9 cellular contexts compared by ENCODE assay signal in the genomic region with DNA sequence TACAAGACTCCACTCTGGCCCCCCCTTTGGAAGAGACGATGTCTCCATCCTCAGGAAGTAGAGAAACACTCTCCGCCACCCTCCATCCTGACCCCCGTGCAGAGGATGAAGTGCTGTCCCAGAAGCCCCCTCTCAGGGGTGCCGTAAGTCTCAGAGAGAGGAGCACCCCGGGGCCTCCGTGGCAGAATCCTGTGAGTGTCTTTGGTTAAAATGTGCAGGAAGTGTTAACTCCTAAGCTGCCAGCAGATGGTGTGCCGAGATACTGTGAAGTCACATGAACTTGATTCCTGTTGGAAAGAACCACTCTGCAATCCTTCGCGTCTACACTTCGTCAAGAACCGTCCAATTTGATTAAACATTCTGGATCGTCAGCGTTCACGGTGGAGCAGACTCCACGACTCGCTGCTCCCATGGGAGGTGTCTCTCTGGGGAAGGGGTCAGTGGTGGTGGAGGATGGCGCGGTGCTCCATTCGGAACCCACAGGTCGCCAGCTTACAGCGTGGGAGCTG. TPM values are rescaled to one million over a fixed set of nuclear protein-coding genes. Genes with fewer than 3 reads are reported as not detected.
A peak's percentile ranks its signal among the peaks of the same experiment; 100 is the strongest.
DNase-seq lines count a peak whose midpoint lies in the region; ATAC-seq and TF ChIP-seq lines count a peak whose summit lies in the region.
"Had no signal": no experiment of that assay in that cellular context is flagged by ENCODE, and none has a peak within 500 bp of the region (broad histone marks: within the 10 kb centered on the region; RNA-seq: fewer than 3 reads in every experiment).

No MANE protein-coding gene starts in this region.

- TF ChIP-seq EP300 in gastroesophageal sphincter (IDR thresholded peaks at IDR 0.05), result no peak

- TF ChIP-seq POLR2A in gastroesophageal sphincter (IDR thresholded peaks at IDR 0.05), result no peak

- ATAC-seq in HG03139 (IDR thresholded peaks at IDR 0.05; ENCODE audit: unreplicated experiment) (peak; percentile 13), gastroesophageal sphincter (no peak), GM19397 (IDR thresholded peaks at IDR 0.05; ENCODE audit: unreplicated experiment) (no peak)

- DNase-seq in GM10248 (ENCODE audit: extremely low spot score) (peak; percentile 60), NCI-H526 treated with DMSO at 0.1 percent for 48 hours (lab: John Stamatoyannopoulos, UW) (no peak), NCI-H2081 treated with DMSO at 0.1 percent for 48 hours (lab: John Stamatoyannopoulos, UW) (no peak)
- DNase-seq in activated CD4-positive, alpha-beta T cell treated with anti-CD3 and anti-CD28 coated beads, Interleukin-2, amount 50 U/mL, for 48 hours, result peak; percentile 61 to 67
- DNase-seq in stimulated activated CD4-positive, alpha-beta T cell treated with anti-CD3 and anti-CD28 coated beads, Interleukin-4, amount 100 ng/mL, for 1 hour, result peak; percentile 24

- POLR2A ChIA-PET in GM10248 (lab: Yijun Ruan, JAX), result no interaction called here

- TF ChIP-seq CTCF in GM10248 (IDR thresholded peaks at IDR 0.05; ENCODE audit: control extremely low read depth, extremely low read depth, low read depth, missing control alignments), result peak; percentile 59
- no peak for TF ChIP-seq CTCF in gastroesophageal sphincter (IDR thresholded peaks at IDR 0.05)

- no peaks in the 10 kb centered on the region for H3K27me3 ChIP-seq in gastroesophageal sphincter

- WGBS in gastroesophageal sphincter (ENCODE audit: low coverage in 1 of 2), 2 donors, result 50 to 60% methylated on average over 2 to 8 of the region's 21 CpGs

- H3K4me1 ChIP-seq in gastroesophageal sphincter, result peaks cover 0 to 71% (median 14%) of the 10 kb centered on the region in 3 donors

- H3K36me3 ChIP-seq in gastroesophageal sphincter, result peaks cover 0 to 32% of the 10 kb centered on the region in 2 donors

- CTCF ChIA-PET in GM10248 (lab: Yijun Ruan, JAX), result interaction anchor here (0.9 to 2.3 kb wide), 12 partner anchors 9 to 481 kb away, joined by 3 to 13 read pairs (median 4); no protein-coding TSS in a partner anchor

- H3K4me3 ChIP-seq in gastroesophageal sphincter, result peak overlapping the region in 1 of 2 donors; percentile 28

- peak overlapping the region in 3 of 4 donors; percentile 22 to 54 (median 38) for H3K27ac ChIP-seq in gastroesophageal sphincter

- H3K9me3 ChIP-seq in gastroesophageal sphincter, result no peaks in the 10 kb centered on the region

RNA-seq across cellular contexts. Expression of gene BANP, which starts 5.6 kb away (rescaled TPM):
- 10 to 100 TPM; 17.1 to 33.1 (median 24.2) TPM for total RNA-seq in gastroesophageal sphincter

RNA-seq across cellular contexts. Expression of gene CA5A, which starts 20.5 kb away (rescaled TPM):
- total RNA-seq in gastroesophageal sphincter, result not detected
- total RNA-seq: T-helper 2 cell treated with Interferon-gamma antibody and Interleukin-4, amounts not matched to agents 100 ng/mL and 5 ng/mL, for 36 hours had no signal

Comparison
In these comparisons a context has a peak if more than half of its experiments do, and no peak if none do; other contexts are left out.
1. DNase-seq: peak in GM10248 (single experiment), activated CD4-positive, alpha-beta T cell treated with anti-CD3 and anti-CD28 coated beads, Interleukin-2, amount 50 U/mL, for 48 hours (2 of 2) and stimulated activated CD4-positive, alpha-beta T cell treated with anti-CD3 and anti-CD28 coated beads, Interleukin-4, amount 100 ng/mL, for 1 hour (single experiment); none in NCI-H526 treated with DMSO at 0.1 percent for 48 hours (single experiment) and NCI-H2081 treated with DMSO at 0.1 percent for 48 hours (single experiment).